In the genomic region with DNA sequence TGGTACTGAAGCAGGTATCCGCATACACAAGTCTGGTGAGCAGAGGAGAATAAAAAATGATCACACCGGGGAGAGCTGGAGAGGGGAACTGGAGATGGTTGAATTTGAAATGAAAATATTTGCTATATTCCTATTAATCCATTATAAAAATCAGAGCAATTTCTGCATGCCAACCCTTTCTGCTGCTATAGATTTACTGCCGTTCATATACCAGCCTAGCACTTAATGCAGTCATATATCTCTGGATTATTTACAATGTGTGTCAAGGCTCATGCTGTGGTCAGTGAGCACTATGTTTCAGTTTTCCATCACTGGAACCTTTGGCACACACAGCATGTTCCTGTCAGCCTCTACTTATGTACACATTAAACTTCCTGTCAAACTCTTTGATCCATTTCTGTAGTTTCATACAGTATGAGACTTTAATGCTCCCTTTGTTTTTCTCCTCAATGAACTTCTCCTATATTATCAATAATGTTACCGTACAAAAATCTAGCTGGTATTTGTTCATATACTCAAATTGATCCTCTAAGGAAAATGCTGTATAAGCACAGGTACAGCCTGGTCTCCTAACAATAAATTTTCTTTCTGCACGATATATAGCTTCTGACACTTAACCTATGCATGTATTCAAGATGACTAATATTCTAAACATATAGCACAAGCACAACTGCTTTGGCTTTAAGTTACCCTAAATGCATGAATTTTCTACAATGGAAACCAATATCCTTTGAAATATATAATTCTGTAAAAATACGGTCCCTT, we compare ENCODE assay signal across 1 cellular context.
TF ChIP-seq lines count a peak whose summit lies in the region.

No MANE protein-coding gene starts in this region.

TF ChIP-seq in HepG2, 621 proteins besides CTCF, POLR2A, EP300 and RAD21 (continued from another document and continues in another):
- TF ChIP-seq, protein P1, sequence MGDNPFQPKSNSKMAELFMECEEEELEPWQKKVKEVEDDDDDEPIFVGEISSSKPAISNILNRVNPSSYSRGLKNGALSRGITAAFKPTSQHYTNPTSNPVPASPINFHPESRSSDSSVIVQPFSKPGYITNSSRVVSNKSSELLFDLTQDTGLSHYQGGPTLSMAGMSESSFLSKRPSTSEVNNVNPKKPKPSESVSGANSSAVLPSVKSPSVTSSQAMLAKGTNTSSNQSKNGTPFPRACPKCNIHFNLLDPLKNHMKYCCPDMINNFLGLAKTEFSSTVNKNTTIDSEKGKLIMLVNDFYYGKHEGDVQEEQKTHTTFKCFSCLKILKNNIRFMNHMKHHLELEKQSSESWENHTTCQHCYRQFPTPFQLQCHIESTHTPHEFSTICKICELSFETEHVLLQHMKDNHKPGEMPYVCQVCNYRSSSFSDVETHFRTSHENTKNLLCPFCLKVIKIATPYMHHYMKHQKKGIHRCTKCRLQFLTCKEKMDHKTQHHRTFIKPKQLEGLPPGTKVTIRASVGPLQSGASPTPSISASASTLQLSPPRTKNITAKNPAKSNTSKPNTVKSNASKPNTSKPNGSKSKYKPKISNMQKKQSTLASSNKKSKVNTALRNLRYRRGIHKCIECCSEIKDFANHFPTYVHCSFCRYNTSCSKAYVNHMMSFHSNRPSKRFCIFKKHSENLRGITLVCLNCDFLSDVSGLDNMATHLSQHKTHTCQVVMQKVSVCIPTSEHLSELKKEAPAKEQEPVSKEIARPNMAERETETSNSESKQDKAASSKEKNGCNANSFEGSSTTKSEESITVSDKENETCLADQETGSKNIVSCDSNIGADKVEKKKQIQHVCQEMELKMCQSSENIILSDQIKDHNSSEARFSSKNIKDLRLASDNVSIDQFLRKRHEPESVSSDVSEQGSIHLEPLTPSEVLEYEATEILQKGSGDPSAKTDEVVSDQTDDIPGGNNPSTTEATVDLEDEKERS (CRISPR knock-in tag; IDR thresholded peaks at IDR 0.05), result peak; percentile 37; the same call in 1 of the 2 replicates
- TF ChIP-seq, protein P2, sequence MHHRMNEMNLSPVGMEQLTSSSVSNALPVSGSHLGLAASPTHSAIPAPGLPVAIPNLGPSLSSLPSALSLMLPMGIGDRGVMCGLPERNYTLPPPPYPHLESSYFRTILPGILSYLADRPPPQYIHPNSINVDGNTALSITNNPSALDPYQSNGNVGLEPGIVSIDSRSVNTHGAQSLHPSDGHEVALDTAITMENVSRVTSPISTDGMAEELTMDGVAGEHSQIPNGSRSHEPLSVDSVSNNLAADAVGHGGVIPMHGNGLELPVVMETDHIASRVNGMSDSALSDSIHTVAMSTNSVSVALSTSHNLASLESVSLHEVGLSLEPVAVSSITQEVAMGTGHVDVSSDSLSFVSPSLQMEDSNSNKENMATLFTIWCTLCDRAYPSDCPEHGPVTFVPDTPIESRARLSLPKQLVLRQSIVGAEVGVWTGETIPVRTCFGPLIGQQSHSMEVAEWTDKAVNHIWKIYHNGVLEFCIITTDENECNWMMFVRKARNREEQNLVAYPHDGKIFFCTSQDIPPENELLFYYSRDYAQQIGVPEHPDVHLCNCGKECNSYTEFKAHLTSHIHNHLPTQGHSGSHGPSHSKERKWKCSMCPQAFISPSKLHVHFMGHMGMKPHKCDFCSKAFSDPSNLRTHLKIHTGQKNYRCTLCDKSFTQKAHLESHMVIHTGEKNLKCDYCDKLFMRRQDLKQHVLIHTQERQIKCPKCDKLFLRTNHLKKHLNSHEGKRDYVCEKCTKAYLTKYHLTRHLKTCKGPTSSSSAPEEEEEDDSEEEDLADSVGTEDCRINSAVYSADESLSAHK (CRISPR knock-in tag; IDR thresholded peaks at IDR 0.05; ENCODE audit: borderline replicate concordance), result no peak
- TF ChIP-seq SAP130 (CRISPR knock-in tag; IDR thresholded peaks at IDR 0.05; ENCODE audit: low read depth) (peak; percentile 95), POLR2AphosphoS5 (IDR thresholded peaks at IDR 0.05; ENCODE audit: low read depth, low read length) (no peak; the same call in 1 of the 2 replicates), SIN3A (IDR thresholded peaks at IDR 0.05; ENCODE audit: borderline replicate concordance, low read depth, low read length) (no peak), ASH2L (IDR thresholded peaks at IDR 0.05; ENCODE audit: insufficient read length, low read depth, low read length) (peak; percentile 93), FOXP1 (IDR thresholded peaks at IDR 0.05) (0 out of 2 replicates have a peak, but pooled peaks have one; percentile 4), FOXP1 (CRISPR knock-in tag; IDR thresholded peaks at IDR 0.05) (peak; percentile 84), MLLT10 (CRISPR knock-in tag; IDR thresholded peaks at IDR 0.05) (no peak), ZNF614 (CRISPR knock-in tag; IDR thresholded peaks at IDR 0.05; ENCODE audit: borderline replicate concordance) (peak; percentile 89), ZNF792 (CRISPR knock-in tag; IDR thresholded peaks at IDR 0.05) (peak; percentile 66; the same call in 1 of the 2 replicates), FOXA3 (CRISPR knock-in tag; IDR thresholded peaks at IDR 0.05) (peak; percentile 93), GTF3A (CRISPR knock-in tag; conservative IDR thresholded peaks at IDR 0.05) (no peak), HDAC2 (CRISPR knock-in tag; IDR thresholded peaks at IDR 0.05) (peak; percentile 90), NR2F1 (CRISPR knock-in tag; IDR thresholded peaks at IDR 0.05) (no peak), MYC (CRISPR knock-in tag; IDR thresholded peaks at IDR 0.05; ENCODE audit: borderline replicate concordance) (no peak), NFKBIZ (CRISPR knock-in tag; IDR thresholded peaks at IDR 0.05) (0 out of 2 replicates have a peak, but pooled peaks have one; percentile 26)
- TF ChIP-seq, protein P3, sequence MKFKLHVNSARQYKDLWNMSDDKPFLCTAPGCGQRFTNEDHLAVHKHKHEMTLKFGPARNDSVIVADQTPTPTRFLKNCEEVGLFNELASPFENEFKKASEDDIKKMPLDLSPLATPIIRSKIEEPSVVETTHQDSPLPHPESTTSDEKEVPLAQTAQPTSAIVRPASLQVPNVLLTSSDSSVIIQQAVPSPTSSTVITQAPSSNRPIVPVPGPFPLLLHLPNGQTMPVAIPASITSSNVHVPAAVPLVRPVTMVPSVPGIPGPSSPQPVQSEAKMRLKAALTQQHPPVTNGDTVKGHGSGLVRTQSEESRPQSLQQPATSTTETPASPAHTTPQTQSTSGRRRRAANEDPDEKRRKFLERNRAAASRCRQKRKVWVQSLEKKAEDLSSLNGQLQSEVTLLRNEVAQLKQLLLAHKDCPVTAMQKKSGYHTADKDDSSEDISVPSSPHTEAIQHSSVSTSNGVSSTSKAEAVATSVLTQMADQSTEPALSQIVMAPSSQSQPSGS (CRISPR knock-in tag; IDR thresholded peaks at IDR 0.05), result peak; percentile 56; the same call in 1 of the 2 replicates
- TF ChIP-seq, protein P4, sequence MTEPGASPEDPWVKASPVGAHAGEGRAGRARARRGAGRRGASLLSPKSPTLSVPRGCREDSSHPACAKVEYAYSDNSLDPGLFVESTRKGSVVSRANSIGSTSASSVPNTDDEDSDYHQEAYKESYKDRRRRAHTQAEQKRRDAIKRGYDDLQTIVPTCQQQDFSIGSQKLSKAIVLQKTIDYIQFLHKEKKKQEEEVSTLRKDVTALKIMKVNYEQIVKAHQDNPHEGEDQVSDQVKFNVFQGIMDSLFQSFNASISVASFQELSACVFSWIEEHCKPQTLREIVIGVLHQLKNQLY (CRISPR knock-in tag; IDR thresholded peaks at IDR 0.05), result peak; percentile 97
- TF ChIP-seq, protein P5, sequence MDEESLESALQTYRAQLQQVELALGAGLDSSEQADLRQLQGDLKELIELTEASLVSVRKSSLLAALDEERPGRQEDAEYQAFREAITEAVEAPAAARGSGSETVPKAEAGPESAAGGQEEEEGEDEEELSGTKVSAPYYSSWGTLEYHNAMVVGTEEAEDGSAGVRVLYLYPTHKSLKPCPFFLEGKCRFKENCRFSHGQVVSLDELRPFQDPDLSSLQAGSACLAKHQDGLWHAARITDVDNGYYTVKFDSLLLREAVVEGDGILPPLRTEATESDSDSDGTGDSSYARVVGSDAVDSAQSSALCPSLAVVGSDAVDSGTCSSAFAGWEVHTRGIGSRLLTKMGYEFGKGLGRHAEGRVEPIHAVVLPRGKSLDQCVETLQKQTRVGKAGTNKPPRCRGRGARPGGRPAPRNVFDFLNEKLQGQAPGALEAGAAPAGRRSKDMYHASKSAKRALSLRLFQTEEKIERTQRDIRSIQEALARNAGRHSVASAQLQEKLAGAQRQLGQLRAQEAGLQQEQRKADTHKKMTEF (CRISPR knock-in tag; IDR thresholded peaks at IDR 0.05), result peak; percentile 82
- TF ChIP-seq, protein P6, sequence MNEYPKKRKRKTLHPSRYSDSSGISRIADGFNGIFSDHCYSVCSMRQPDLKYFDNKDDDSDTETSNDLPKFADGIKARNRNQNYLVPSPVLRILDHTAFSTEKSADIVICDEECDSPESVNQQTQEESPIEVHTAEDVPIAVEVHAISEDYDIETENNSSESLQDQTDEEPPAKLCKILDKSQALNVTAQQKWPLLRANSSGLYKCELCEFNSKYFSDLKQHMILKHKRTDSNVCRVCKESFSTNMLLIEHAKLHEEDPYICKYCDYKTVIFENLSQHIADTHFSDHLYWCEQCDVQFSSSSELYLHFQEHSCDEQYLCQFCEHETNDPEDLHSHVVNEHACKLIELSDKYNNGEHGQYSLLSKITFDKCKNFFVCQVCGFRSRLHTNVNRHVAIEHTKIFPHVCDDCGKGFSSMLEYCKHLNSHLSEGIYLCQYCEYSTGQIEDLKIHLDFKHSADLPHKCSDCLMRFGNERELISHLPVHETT (CRISPR knock-in tag; conservative IDR thresholded peaks at IDR 0.05), result no peak
- TF ChIP-seq, protein P7, sequence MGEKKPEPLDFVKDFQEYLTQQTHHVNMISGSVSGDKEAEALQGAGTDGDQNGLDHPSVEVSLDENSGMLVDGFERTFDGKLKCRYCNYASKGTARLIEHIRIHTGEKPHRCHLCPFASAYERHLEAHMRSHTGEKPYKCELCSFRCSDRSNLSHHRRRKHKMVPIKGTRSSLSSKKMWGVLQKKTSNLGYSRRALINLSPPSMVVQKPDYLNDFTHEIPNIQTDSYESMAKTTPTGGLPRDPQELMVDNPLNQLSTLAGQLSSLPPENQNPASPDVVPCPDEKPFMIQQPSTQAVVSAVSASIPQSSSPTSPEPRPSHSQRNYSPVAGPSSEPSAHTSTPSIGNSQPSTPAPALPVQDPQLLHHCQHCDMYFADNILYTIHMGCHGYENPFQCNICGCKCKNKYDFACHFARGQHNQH (CRISPR knock-in tag; IDR thresholded peaks at IDR 0.05), result peak; percentile 75; the same call in 1 of the 2 replicates
- TF ChIP-seq, protein P8, sequence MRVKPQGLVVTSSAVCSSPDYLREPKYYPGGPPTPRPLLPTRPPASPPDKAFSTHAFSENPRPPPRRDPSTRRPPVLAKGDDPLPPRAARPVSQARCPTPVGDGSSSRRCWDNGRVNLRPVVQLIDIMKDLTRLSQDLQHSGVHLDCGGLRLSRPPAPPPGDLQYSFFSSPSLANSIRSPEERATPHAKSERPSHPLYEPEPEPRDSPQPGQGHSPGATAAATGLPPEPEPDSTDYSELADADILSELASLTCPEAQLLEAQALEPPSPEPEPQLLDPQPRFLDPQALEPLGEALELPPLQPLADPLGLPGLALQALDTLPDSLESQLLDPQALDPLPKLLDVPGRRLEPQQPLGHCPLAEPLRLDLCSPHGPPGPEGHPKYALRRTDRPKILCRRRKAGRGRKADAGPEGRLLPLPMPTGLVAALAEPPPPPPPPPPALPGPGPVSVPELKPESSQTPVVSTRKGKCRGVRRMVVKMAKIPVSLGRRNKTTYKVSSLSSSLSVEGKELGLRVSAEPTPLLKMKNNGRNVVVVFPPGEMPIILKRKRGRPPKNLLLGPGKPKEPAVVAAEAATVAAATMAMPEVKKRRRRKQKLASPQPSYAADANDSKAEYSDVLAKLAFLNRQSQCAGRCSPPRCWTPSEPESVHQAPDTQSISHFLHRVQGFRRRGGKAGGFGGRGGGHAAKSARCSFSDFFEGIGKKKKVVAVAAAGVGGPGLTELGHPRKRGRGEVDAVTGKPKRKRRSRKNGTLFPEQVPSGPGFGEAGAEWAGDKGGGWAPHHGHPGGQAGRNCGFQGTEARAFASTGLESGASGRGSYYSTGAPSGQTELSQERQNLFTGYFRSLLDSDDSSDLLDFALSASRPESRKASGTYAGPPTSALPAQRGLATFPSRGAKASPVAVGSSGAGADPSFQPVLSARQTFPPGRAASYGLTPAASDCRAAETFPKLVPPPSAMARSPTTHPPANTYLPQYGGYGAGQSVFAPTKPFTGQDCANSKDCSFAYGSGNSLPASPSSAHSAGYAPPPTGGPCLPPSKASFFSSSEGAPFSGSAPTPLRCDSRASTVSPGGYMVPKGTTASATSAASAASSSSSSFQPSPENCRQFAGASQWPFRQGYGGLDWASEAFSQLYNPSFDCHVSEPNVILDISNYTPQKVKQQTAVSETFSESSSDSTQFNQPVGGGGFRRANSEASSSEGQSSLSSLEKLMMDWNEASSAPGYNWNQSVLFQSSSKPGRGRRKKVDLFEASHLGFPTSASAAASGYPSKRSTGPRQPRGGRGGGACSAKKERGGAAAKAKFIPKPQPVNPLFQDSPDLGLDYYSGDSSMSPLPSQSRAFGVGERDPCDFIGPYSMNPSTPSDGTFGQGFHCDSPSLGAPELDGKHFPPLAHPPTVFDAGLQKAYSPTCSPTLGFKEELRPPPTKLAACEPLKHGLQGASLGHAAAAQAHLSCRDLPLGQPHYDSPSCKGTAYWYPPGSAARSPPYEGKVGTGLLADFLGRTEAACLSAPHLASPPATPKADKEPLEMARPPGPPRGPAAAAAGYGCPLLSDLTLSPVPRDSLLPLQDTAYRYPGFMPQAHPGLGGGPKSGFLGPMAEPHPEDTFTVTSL (CRISPR knock-in tag; IDR thresholded peaks at IDR 0.05; ENCODE audit: borderline replicate concordance), result peak; percentile 96; the same call in 1 of the 2 replicates
- TF ChIP-seq, protein P9, sequence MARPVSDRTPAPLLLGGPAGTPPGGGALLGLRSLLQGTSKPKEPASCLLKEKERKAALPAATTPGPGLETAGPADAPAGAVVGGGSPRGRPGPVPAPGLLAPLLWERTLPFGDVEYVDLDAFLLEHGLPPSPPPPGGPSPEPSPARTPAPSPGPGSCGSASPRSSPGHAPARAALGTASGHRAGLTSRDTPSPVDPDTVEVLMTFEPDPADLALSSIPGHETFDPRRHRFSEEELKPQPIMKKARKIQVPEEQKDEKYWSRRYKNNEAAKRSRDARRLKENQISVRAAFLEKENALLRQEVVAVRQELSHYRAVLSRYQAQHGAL (CRISPR knock-in tag; IDR thresholded peaks at IDR 0.05; ENCODE audit: not compliant biosample characterization), result no peak
- TF ChIP-seq, protein P10, sequence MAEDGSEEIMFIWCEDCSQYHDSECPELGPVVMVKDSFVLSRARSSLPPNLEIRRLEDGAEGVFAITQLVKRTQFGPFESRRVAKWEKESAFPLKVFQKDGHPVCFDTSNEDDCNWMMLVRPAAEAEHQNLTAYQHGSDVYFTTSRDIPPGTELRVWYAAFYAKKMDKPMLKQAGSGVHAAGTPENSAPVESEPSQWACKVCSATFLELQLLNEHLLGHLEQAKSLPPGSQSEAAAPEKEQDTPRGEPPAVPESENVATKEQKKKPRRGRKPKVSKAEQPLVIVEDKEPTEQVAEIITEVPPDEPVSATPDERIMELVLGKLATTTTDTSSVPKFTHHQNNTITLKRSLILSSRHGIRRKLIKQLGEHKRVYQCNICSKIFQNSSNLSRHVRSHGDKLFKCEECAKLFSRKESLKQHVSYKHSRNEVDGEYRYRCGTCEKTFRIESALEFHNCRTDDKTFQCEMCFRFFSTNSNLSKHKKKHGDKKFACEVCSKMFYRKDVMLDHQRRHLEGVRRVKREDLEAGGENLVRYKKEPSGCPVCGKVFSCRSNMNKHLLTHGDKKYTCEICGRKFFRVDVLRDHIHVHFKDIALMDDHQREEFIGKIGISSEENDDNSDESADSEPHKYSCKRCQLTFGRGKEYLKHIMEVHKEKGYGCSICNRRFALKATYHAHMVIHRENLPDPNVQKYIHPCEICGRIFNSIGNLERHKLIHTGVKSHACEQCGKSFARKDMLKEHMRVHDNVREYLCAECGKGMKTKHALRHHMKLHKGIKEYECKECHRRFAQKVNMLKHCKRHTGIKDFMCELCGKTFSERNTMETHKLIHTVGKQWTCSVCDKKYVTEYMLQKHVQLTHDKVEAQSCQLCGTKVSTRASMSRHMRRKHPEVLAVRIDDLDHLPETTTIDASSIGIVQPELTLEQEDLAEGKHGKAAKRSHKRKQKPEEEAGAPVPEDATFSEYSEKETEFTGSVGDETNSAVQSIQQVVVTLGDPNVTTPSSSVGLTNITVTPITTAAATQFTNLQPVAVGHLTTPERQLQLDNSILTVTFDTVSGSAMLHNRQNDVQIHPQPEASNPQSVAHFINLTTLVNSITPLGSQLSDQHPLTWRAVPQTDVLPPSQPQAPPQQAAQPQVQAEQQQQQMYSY (CRISPR knock-in tag; IDR thresholded peaks at IDR 0.05), result no peak
